In genomic region chr5:53594419-53594818, GRCh38 we compare ENCODE assay signal across 1 cellular context.
A peak's percentile ranks its signal among the peaks of the same experiment; 100 is the strongest.
TF ChIP-seq lines count a peak whose summit lies in the region.

No MANE protein-coding gene starts in this region.

TF ChIP-seq in IMR-90, 13 proteins besides CTCF, POLR2A, EP300 and RAD21:
- no peak for TF ChIP-seq ELK1 (IDR thresholded peaks at IDR 0.05; ENCODE audit: borderline replicate concordance, low read depth, low read length)
- peak; percentile 61 for TF ChIP-seq MAFK (IDR thresholded peaks at IDR 0.05; ENCODE audit: low read depth, low read length)
- TF ChIP-seq RCOR1 (IDR thresholded peaks at IDR 0.05; ENCODE audit: insufficient replicate concordance, low read length): no peak
- no peak for TF ChIP-seq FOS (IDR thresholded peaks at IDR 0.05; ENCODE audit: low read depth, low read length)
- TF ChIP-seq USF2 (IDR thresholded peaks at IDR 0.05; ENCODE audit: low read depth, low read length): no peak
- TF ChIP-seq SMC3 (IDR thresholded peaks at IDR 0.05; ENCODE audit: low read depth, low read length): no peak
